2 cellular contexts compared by ENCODE assay signal in the genomic region with DNA sequence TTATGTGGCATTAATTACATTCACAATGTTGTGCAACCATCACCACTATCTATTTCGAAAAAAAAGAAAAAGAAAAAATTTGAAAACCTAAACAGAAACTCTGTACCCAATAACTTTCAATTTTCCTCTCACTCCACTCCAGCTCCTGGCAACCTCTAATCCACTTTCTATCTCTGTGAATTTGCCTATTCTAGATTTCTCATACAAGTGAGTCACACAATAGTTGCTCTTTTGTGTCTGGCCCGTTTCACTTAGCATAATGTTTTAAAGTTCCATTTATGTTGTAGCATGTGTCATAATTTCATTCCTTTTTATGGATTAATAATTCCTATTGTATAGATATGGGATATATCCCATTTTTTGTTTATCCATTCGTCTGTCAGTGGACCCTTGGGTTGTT.
TF ChIP-seq lines count a peak whose summit lies in the region.

No MANE protein-coding gene starts in this region.

TF ChIP-seq in HEK293, 187 proteins besides CTCF, POLR2A, EP300 and RAD21:
- TF ChIP-seq ZNF530 (tag by site-specific recombination; IDR thresholded peaks at IDR 0.05; ENCODE audit: low read depth) (no peak), ZNF792 (tag by site-specific recombination; IDR thresholded peaks at IDR 0.05) (no peak), ZNF629 (tag by site-specific recombination; IDR thresholded peaks at IDR 0.05) (no peak), PRDM1 (tag by site-specific recombination; IDR thresholded peaks at IDR 0.05) (peak; percentile 43; the same call in 1 of the 2 replicates), KLF8 (tag by site-specific recombination; IDR thresholded peaks at IDR 0.05) (no peak), ZBTB8A (tag by site-specific recombination; IDR thresholded peaks at IDR 0.05) (no peak)

TF ChIP-seq in endothelial cell of umbilical vein, 7 proteins besides CTCF, POLR2A, EP300 and RAD21:
- TF ChIP-seq MYC (IDR thresholded peaks at IDR 0.05; ENCODE audit: low read depth, low read length): no peak
- no peak for TF ChIP-seq JUN (IDR thresholded peaks at IDR 0.05; ENCODE audit: borderline replicate concordance, insufficient read depth, insufficient read length, low read depth)
- no peak for TF ChIP-seq MAX (IDR thresholded peaks at IDR 0.05; ENCODE audit: insufficient read depth, insufficient read length)
- no peak for TF ChIP-seq FOS (IDR thresholded peaks at IDR 0.05; ENCODE audit: borderline replicate concordance, insufficient read depth, low read length)
- no peak for TF ChIP-seq EZH2 (IDR thresholded peaks at IDR 0.05; ENCODE audit: borderline replicate concordance, low read depth, low read length, severe bottlenecking)
- TF ChIP-seq POLR2AphosphoS5 (IDR thresholded peaks at IDR 0.05; ENCODE audit: insufficient read depth, low read depth, low read length): no peak
- no peak for TF ChIP-seq GATA2 (IDR thresholded peaks at IDR 0.05; ENCODE audit: insufficient read depth, insufficient read length, low read depth, low read length)
